9 cellular contexts compared by ENCODE assay signal in genomic region chr16:88561485-88562369, GRCh38. TPM values are rescaled to one million over a fixed set of nuclear protein-coding genes. Genes with fewer than 3 reads are reported as not detected.
DNase-seq lines count a peak whose midpoint lies in the region; ATAC-seq and TF ChIP-seq lines count a peak whose summit lies in the region.
"Had no signal": no experiment of that assay in that cellular context is flagged by ENCODE, and none has a peak within 500 bp of the region (broad histone marks: within the 10 kb centered on the region; RNA-seq: fewer than 3 reads in every experiment).

No MANE protein-coding gene starts in this region.

- 31% methylated on average over 24 of the region's 25 CpGs for WGBS in mesenchymal stem cell

- H3K14ac ChIP-seq in mesenchymal stem cell (ENCODE audit: low read length in 2 of 2), result no peak overlapping the region

- CTCF ChIA-PET in activated CD4-positive, alpha-beta T cell treated with anti-CD3 and anti-CD28 coated beads, Interleukin-2, amount 10 ng/mL, durations not matched to agents 7 days and 5 days (lab: Charles Lee), result interaction anchor here (0.7 to 2.8 kb wide), 7 partner anchors 9 to 118 kb away, joined by 3 to 10 read pairs (median 4); partner anchors contain the start of gene ZC3H18

- H4K8ac ChIP-seq in mesenchymal stem cell (ENCODE audit: low read length), result no peak overlapping the region

- no peak overlapping the region for H3K4me3 Mint-ChIP-seq in activated CD4-positive, alpha-beta T cell treated with anti-CD3 and anti-CD28 coated beads, Interleukin-2, amount 10 ng/mL, durations not matched to agents 7 days and 5 days

- peak in 55 of 56 donors; percentile 29 to 77 (median 65) for TF ChIP-seq CTCF in dorsolateral prefrontal cortex (IDR thresholded peaks at IDR 0.05 in 54 of 56, conservative IDR thresholded peaks at IDR 0.05 in 2 of 56; ENCODE audit: low read depth in 1 of 56, partially characterized antibody in 56 of 56)

- ATAC-seq in HG02973 (IDR thresholded peaks at IDR 0.05; ENCODE audit: unreplicated experiment) (no peak), HG03039 (IDR thresholded peaks at IDR 0.05; ENCODE audit: unreplicated experiment) (no peak)

- no peak overlapping the region for H3K18ac ChIP-seq in mesenchymal stem cell (ENCODE audit: low read depth in 1 of 2, low read length in 2 of 2)

- no peak overlapping the region for H2BK12ac ChIP-seq in mesenchymal stem cell (ENCODE audit: low read length in 2 of 2)

- H3K4me1 ChIP-seq in ES-I3 (ENCODE audit: insufficient read depth, low read length), result no peaks in the 10 kb centered on the region
- peaks cover 2% of the 10 kb centered on the region for H3K4me1 ChIP-seq in mesenchymal stem cell (ENCODE audit: control insufficient read depth, insufficient read depth, low read depth, low read length)

- H3K4me2 ChIP-seq in mesenchymal stem cell (ENCODE audit: low read length, poor library complexity, severe bottlenecking), result peak overlapping the region; percentile 35

- no peak overlapping the region for H4K91ac ChIP-seq in mesenchymal stem cell (ENCODE audit: low read length)

- H2BK15ac ChIP-seq in mesenchymal stem cell (ENCODE audit: low read depth, poor library complexity, severe bottlenecking), result no peak overlapping the region

- no peak overlapping the region for H3K4ac ChIP-seq in mesenchymal stem cell (ENCODE audit: low read depth in 1 of 2, low read length in 2 of 2)

- H2BK5ac ChIP-seq in mesenchymal stem cell (ENCODE audit: low read depth, low read length, poor library complexity, severe bottlenecking), result no peak overlapping the region

- peak overlapping the region in 11 of 59 donors; percentile 15 to 77 (median 58) for H3K27ac ChIP-seq in dorsolateral prefrontal cortex
- H3K27ac ChIP-seq in mesenchymal stem cell (ENCODE audit: low read length, poor library complexity, severe bottlenecking), result no peak overlapping the region

- H2AK5ac ChIP-seq in mesenchymal stem cell (ENCODE audit: low read length, severe bottlenecking), result no peak overlapping the region

- DNase-seq in NAMALWA (ENCODE audit: low spot score) (peak; percentile 62), dorsolateral prefrontal cortex (peak in 9 of 10 donors; percentile 31 to 67 (median 61)), mesenchymal stem cell (peak; percentile 65)
- peak; percentile 58 for DNase-seq in activated CD4-positive, alpha-beta T cell treated with anti-CD3 and anti-CD28 coated beads, Interleukin-2, amount 10 ng/mL, durations not matched to agents 7 days and 5 days
- peak; percentile 17 to 34 for DNase-seq in stimulated activated CD8-positive, alpha-beta memory T cell treated with anti-CD3 and anti-CD28 coated beads, Interleukin-7, amount 100 ng/mL, for 1 hour (ENCODE audit: low read depth in 2 of 2)

- H3K27me3 Mint-ChIP-seq in activated CD4-positive, alpha-beta T cell treated with anti-CD3 and anti-CD28 coated beads, Interleukin-2, amount 10 ng/mL, durations not matched to agents 7 days and 5 days, result no peaks in the 10 kb centered on the region

- H2BK120ac ChIP-seq in mesenchymal stem cell (ENCODE audit: low read depth, low read length), result no peak overlapping the region

- POLR2A ChIA-PET in activated CD4-positive, alpha-beta T cell treated with anti-CD3 and anti-CD28 coated beads, Interleukin-2, amount 10 ng/mL, durations not matched to agents 7 days and 5 days (lab: Charles Lee), result no interaction called here

- peaks cover 3% of the 10 kb centered on the region for H3K9me3 Mint-ChIP-seq in activated CD4-positive, alpha-beta T cell treated with anti-CD3 and anti-CD28 coated beads, Interleukin-2, amount 10 ng/mL, durations not matched to agents 7 days and 5 days
- H3K9me3 Mint-ChIP-seq: activated naive CD4-positive, alpha-beta T cell treated with anti-CD3 and anti-CD28 coated beads, Interleukin-2, amount 50 U/mL, for 72 hours had no signal

- H3K4me3 ChIP-seq in dorsolateral prefrontal cortex, result peak overlapping the region in 50 of 59 donors; percentile 12 to 62 (median 43)
- H3K4me3 ChIP-seq in mesenchymal stem cell (ENCODE audit: insufficient read depth in 1 of 2, low read depth in 1 of 2, low read length in 2 of 2), result peak overlapping the region in 1 of 2 experiments; percentile 79

- H3K79me1 ChIP-seq in mesenchymal stem cell (replicated peaks; ENCODE audit: low read length, poor library complexity, severe bottlenecking), result no peaks in the 10 kb centered on the region

- H3K27me3 ChIP-seq in dorsolateral prefrontal cortex (peaks cover 0 to 17% (median 0%) of the 10 kb centered on the region in 45 donors), mesenchymal stem cell (ENCODE audit: control insufficient read depth in 1 of 2, insufficient read depth in 1 of 2, low read length in 2 of 2) (peaks cover 13 to 37% of the 10 kb centered on the region in 2 experiments)

- peaks cover 10% of the 10 kb centered on the region for H3K4me1 Mint-ChIP-seq in activated CD4-positive, alpha-beta T cell treated with anti-CD3 and anti-CD28 coated beads, Interleukin-2, amount 10 ng/mL, durations not matched to agents 7 days and 5 days

- intact Hi-C loops in dorsolateral prefrontal cortex (cut with DNase I), result loop anchor here (2.0 to 10.0 kb wide), 3 partner anchors 119 to 243 kb away; partner anchors contain the start of gene CDT1 (in 1 of the 2)

- H3K9me3 ChIP-seq in ES-I3 (ENCODE audit: control insufficient read depth, insufficient read depth, low read length) (no peaks in the 10 kb centered on the region), mesenchymal stem cell (ENCODE audit: control insufficient read depth, low read length) (no peaks in the 10 kb centered on the region)

- no peak overlapping the region for H3K23ac ChIP-seq in mesenchymal stem cell (ENCODE audit: low read length in 2 of 2)

- H3K9ac ChIP-seq in ES-I3 (ENCODE audit: low read depth, low read length) (peak overlapping the region; percentile 28; the same call in 1 of the 2 replicates), mesenchymal stem cell (ENCODE audit: low read length) (peak overlapping the region; percentile 78)

- no peak overlapping the region for H2AFZ ChIP-seq in mesenchymal stem cell (ENCODE audit: low read depth, low read length)

- H3K27ac Mint-ChIP-seq in activated CD4-positive, alpha-beta T cell treated with anti-CD3 and anti-CD28 coated beads, Interleukin-2, amount 10 ng/mL, durations not matched to agents 7 days and 5 days, result no peak overlapping the region
- H3K27ac Mint-ChIP-seq: activated naive CD4-positive, alpha-beta T cell treated with anti-CD3 and anti-CD28 coated beads, Interleukin-2, amount 50 U/mL, for 72 hours had no signal

- H3K36me3 ChIP-seq in ES-I3 (ENCODE audit: insufficient read depth, low read length), result no peaks in the 10 kb centered on the region
- H3K36me3 ChIP-seq in mesenchymal stem cell (ENCODE audit: control insufficient read depth in 1 of 2, insufficient read depth in 2 of 2, low read depth in 1 of 2, low read length in 2 of 2), result no peaks in the 10 kb centered on the region

- H3K36me3 Mint-ChIP-seq in activated CD4-positive, alpha-beta T cell treated with anti-CD3 and anti-CD28 coated beads, Interleukin-2, amount 10 ng/mL, durations not matched to agents 7 days and 5 days (ENCODE audit: low read depth), result no peaks in the 10 kb centered on the region
- H3K36me3 Mint-ChIP-seq: activated naive CD4-positive, alpha-beta T cell treated with anti-CD3 and anti-CD28 coated beads, Interleukin-2, amount 50 U/mL, for 72 hours had no signal

RNA-seq across cellular contexts. Expression of gene ZC3H18, which starts 8.5 kb away (rescaled TPM):
- 10 to 100 TPM; 77.1 to 87.0 TPM for total RNA-seq in activated CD4-positive, alpha-beta T cell treated with anti-CD3 and anti-CD28 coated beads, Interleukin-2, amount 10 ng/mL, durations not matched to agents 7 days and 5 days
- total RNA-seq in dorsolateral prefrontal cortex, result 10 to 100 TPM; 29.2 to 64.6 (median 46.8) TPM
- polyA plus RNA-seq in mesenchymal stem cell (2013, experiment 1 of 2), result 20.8 TPM
- polyA plus RNA-seq in mesenchymal stem cell (2013, experiment 2 of 2), result 19.8 TPM
